ENCODE assay signal across 16 cellular contexts in the genomic region with DNA sequence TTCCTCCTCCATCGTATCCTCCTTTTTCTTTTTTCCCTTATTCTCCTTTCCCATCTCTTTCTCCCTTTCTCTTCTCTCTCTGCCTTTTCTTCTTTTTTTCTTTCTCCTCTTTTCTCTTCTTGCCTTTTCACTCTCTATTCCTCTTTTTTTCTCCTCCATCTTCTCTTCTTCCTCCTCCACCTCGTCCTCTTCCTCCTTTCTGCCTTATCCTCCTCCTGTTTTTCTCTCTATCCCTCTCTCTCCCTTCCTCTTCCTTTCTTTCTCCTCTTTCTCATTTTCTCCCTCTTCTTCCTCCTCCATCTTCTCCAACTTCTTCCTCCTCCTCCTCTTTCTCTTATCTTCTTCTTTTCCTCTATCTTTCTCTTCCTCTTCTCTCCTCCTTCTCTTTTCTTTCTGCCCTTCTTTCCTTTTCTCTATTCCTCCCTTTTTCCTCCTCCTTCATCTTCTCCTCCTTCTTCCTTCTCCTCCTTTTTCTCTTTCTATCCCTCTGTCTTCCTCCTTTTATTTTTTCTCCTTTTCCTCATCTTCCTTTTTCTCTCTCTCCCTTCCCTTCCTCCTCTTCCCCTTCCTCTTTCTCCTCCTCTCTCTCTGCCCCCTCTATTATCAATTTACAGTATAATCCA.
"Had no signal": no experiment of that assay in that cellular context is flagged by ENCODE, and none has a peak within 500 bp of the region (broad histone marks: within the 10 kb centered on the region; RNA-seq: fewer than 3 reads in every experiment).

No MANE protein-coding gene starts in this region.

- DNase-seq: activated CD4-positive, alpha-beta T cell treated with anti-CD3 and anti-CD28 coated beads, Interleukin-2, amount 50 U/mL, for 1 hour; activated CD4-positive, CD25-positive, alpha-beta regulatory T cell treated with anti-CD3 and anti-CD28 coated beads, Interleukin-2, amount 50 U/mL, for 72 hours; activated naive CD4-positive, alpha-beta T cell; activated T-cell treated with anti-CD3 and anti-CD28 coated beads, Interleukin-2, amount 50 U/mL, for 24 hours; effector CD4-positive, alpha-beta T cell; heart left ventricle; left cardiac atrium; retina; sigmoid colon; stimulated activated CD4-positive, alpha-beta T cell treated with anti-CD3 and anti-CD28 coated beads, Interleukin-15, amount 100 ng/mL, for 24 hours; stimulated activated CD8-positive, alpha-beta memory T cell treated with anti-CD3 and anti-CD28 coated beads, Interleukin-4, amount 100 ng/mL, for 48 hours; stimulated activated naive CD4-positive, alpha-beta T cell; T-helper 17 cell; upper lobe of left lung had no signal

- H3K9me3 ChIP-seq: sigmoid colon had no signal

- H3K4me3 Mint-ChIP-seq: activated T-cell treated with anti-CD3 and anti-CD28 coated beads, Interleukin-2, amount 50 U/mL, for 24 hours; T-helper 17 cell had no signal

- H3K36me3 ChIP-seq: sigmoid colon had no signal

- H3K4me1 ChIP-seq: heart left ventricle, upper lobe of left lung had no signal

- H3K27ac ChIP-seq: heart left ventricle, sigmoid colon, upper lobe of left lung had no signal

- H3K27me3 Mint-ChIP-seq: activated T-cell treated with anti-CD3 and anti-CD28 coated beads, Interleukin-2, amount 50 U/mL, for 24 hours; T-helper 17 cell had no signal

- H3K27me3 ChIP-seq: heart left ventricle, sigmoid colon, upper lobe of left lung had no signal

- ATAC-seq: heart left ventricle, left cardiac atrium, T-helper 17 cell had no signal

- H3K4me3 ChIP-seq: heart left ventricle, sigmoid colon, smooth muscle cell, upper lobe of left lung had no signal

- H3K27ac Mint-ChIP-seq: activated T-cell treated with anti-CD3 and anti-CD28 coated beads, Interleukin-2, amount 50 U/mL, for 24 hours; activated T-helper 2 cell treated with anti-CD3 and anti-CD28 coated beads, Interferon-gamma antibody, Interleukin-2, Interleukin-4, amounts not matched to agents 10 μg/mL and 5 μg/mL and 100 μg/mL, durations not matched to agents 14 hours and 24 hours and 36 hours; T-helper 17 cell had no signal

- H3K4me1 Mint-ChIP-seq: T-helper 17 cell had no signal
